In the genomic region with DNA sequence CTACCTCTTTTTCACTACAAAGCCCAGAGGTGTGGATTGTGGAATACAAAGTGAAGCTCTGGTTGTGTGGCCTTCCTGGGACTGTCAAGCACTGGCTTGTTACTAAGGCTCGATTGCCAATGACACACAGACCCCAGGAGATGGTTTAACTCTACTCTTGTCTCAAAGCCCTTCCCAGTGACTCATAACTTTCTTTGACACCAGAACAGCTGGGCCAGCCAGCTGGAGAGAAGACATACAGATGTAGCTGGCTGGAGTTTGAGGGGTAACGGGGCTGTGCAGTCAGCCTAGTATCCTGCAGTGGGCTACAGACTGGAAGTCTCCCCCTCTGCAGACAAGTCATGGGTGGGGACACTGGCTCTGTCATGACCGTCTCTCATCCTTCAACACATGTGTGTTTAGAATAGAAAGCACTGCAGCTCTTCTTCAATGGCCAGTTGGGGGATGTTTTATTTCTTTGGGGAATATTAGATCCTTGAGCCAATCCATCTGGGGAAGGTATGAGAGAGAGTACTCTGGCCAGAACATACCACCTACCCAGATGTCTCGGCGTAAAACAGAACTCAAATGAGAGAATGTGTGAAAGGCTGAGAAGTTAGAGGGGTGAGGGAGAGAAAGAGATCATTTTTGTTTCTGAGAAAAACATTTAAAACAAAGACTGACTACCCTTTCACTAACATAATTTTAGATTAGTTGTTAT, we compare ENCODE assay signal across 1 cellular context.
TF ChIP-seq lines count a peak whose summit lies in the region.

No MANE protein-coding gene starts in this region.

TF ChIP-seq in WTC11, 78 proteins besides CTCF, POLR2A, EP300 and RAD21 (continued from another document):
- TF ChIP-seq MAX (CRISPR knock-in tag; IDR thresholded peaks at IDR 0.05): no peak
- TF ChIP-seq TP53 (CRISPR knock-in tag; IDR thresholded peaks at IDR 0.05): no peak
- no peak for TF ChIP-seq MYBL2 (CRISPR knock-in tag; IDR thresholded peaks at IDR 0.05)
- no peak for TF ChIP-seq MLX (CRISPR knock-in tag; IDR thresholded peaks at IDR 0.05)
- TF ChIP-seq OVOL2 (CRISPR knock-in tag; IDR thresholded peaks at IDR 0.05; ENCODE audit: borderline replicate concordance): no peak
- no peak for TF ChIP-seq RORB (CRISPR knock-in tag; IDR thresholded peaks at IDR 0.05)
- no peak for TF ChIP-seq PRRX2 (CRISPR knock-in tag; IDR thresholded peaks at IDR 0.05)
- no peak for TF ChIP-seq EMX1 (CRISPR knock-in tag; IDR thresholded peaks at IDR 0.05)
- TF ChIP-seq TEAD4 (CRISPR knock-in tag; IDR thresholded peaks at IDR 0.05): no peak
- no peak for TF ChIP-seq ZNF232 (CRISPR knock-in tag; IDR thresholded peaks at IDR 0.05)
- no peak for TF ChIP-seq ATF3 (CRISPR knock-in tag; conservative IDR thresholded peaks at IDR 0.05)
- TF ChIP-seq, protein P1, sequence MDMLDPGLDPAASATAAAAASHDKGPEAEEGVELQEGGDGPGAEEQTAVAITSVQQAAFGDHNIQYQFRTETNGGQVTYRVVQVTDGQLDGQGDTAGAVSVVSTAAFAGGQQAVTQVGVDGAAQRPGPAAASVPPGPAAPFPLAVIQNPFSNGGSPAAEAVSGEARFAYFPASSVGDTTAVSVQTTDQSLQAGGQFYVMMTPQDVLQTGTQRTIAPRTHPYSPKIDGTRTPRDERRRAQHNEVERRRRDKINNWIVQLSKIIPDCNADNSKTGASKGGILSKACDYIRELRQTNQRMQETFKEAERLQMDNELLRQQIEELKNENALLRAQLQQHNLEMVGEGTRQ (CRISPR knock-in tag; IDR thresholded peaks at IDR 0.05): no peak
- TF ChIP-seq, protein P2, sequence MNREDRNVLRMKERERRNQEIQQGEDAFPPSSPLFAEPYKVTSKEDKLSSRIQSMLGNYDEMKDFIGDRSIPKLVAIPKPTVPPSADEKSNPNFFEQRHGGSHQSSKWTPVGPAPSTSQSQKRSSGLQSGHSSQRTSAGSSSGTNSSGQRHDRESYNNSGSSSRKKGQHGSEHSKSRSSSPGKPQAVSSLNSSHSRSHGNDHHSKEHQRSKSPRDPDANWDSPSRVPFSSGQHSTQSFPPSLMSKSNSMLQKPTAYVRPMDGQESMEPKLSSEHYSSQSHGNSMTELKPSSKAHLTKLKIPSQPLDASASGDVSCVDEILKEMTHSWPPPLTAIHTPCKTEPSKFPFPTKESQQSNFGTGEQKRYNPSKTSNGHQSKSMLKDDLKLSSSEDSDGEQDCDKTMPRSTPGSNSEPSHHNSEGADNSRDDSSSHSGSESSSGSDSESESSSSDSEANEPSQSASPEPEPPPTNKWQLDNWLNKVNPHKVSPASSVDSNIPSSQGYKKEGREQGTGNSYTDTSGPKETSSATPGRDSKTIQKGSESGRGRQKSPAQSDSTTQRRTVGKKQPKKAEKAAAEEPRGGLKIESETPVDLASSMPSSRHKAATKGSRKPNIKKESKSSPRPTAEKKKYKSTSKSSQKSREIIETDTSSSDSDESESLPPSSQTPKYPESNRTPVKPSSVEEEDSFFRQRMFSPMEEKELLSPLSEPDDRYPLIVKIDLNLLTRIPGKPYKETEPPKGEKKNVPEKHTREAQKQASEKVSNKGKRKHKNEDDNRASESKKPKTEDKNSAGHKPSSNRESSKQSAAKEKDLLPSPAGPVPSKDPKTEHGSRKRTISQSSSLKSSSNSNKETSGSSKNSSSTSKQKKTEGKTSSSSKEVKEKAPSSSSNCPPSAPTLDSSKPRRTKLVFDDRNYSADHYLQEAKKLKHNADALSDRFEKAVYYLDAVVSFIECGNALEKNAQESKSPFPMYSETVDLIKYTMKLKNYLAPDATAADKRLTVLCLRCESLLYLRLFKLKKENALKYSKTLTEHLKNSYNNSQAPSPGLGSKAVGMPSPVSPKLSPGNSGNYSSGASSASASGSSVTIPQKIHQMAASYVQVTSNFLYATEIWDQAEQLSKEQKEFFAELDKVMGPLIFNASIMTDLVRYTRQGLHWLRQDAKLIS (CRISPR knock-in tag; IDR thresholded peaks at IDR 0.05; ENCODE audit: borderline replicate concordance): no peak
- TF ChIP-seq ZNF263 (CRISPR knock-in tag; IDR thresholded peaks at IDR 0.05; ENCODE audit: low read depth): no peak
- TF ChIP-seq ATF1 (CRISPR knock-in tag; IDR thresholded peaks at IDR 0.05): no peak
